Comparison of ENCODE assay signal across 21 cellular contexts in the genomic region with DNA sequence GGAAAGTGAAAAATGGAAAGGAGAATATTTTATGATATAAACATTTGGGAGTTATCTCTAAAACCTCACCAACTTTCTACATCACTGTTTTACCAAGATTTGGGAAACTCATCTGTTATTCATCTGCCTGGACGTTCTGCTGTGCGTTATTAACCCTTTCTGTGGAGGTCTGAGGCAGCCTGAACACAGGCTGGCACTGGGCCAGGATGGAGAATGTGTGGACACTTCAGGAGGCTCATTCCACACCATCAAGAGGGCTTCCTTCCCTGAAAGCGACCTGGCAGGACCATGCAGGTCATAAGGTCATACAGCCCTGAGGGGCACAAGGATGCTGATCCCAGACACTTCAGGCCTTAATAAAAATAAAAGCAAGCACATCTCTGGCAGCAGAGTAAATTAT.
"Had no signal": no experiment of that assay in that cellular context is flagged by ENCODE, and none has a peak within 500 bp of the region (broad histone marks: within the 10 kb centered on the region; RNA-seq: fewer than 3 reads in every experiment).

No MANE protein-coding gene starts in this region.

- H3K9me3 ChIP-seq: colonic mucosa, lower lobe of right lung, neutrophil, pancreas, right lobe of liver, thoracic aorta had no signal

- H3K4me3 ChIP-seq: colonic mucosa, esophagus squamous epithelium, lower lobe of right lung, pancreas, right lobe of liver, thoracic aorta, tibial nerve, upper lobe of left lung had no signal

- H3K4me1 ChIP-seq: colonic mucosa, pancreas, right lobe of liver, upper lobe of left lung had no signal

- H3K27ac ChIP-seq: colonic mucosa, esophagus squamous epithelium, lower lobe of right lung, neutrophil, pancreas, right lobe of liver, thoracic aorta, upper lobe of left lung had no signal

- H3K27me3 ChIP-seq: colonic mucosa, esophagus squamous epithelium, neutrophil, pancreas, tibial nerve, upper lobe of left lung had no signal

- H3K36me3 ChIP-seq: colonic mucosa, esophagus squamous epithelium, lower lobe of right lung, neutrophil, pancreas, right lobe of liver, thoracic aorta, tibial nerve, upper lobe of left lung had no signal

- DNase-seq: colonic mucosa; effector memory CD4-positive, alpha-beta T cell; erythroblast; esophagus squamous epithelium; left ventricle myocardium superior; lower lobe of right lung; natural killer cell; pancreas; right lobe of liver; small intestine; stimulated activated CD4-positive, alpha-beta T cell treated with anti-CD3 and anti-CD28 coated beads, Interleukin-15, amount 100 ng/mL, for 24 hours; stimulated activated CD4-positive, alpha-beta T cell treated with anti-CD3 and anti-CD28 coated beads, Interleukin-2, amount 100 ng/mL, for 48 hours; stimulated activated naive B cell treated with anti-CD40 and anti-IgM and Interleukin-4, amounts not matched to agents 10 μg/mL and 1 μg/mL and 100 μg/mL, for 72 hours; upper lobe of left lung had no signal

- FAIRE-seq: endometrium, frontal cortex, keratinocyte, pancreas, small intestine, urothelium cell line had no signal
